Comparison of ENCODE assay signal across 8 cellular contexts in the genomic region with DNA sequence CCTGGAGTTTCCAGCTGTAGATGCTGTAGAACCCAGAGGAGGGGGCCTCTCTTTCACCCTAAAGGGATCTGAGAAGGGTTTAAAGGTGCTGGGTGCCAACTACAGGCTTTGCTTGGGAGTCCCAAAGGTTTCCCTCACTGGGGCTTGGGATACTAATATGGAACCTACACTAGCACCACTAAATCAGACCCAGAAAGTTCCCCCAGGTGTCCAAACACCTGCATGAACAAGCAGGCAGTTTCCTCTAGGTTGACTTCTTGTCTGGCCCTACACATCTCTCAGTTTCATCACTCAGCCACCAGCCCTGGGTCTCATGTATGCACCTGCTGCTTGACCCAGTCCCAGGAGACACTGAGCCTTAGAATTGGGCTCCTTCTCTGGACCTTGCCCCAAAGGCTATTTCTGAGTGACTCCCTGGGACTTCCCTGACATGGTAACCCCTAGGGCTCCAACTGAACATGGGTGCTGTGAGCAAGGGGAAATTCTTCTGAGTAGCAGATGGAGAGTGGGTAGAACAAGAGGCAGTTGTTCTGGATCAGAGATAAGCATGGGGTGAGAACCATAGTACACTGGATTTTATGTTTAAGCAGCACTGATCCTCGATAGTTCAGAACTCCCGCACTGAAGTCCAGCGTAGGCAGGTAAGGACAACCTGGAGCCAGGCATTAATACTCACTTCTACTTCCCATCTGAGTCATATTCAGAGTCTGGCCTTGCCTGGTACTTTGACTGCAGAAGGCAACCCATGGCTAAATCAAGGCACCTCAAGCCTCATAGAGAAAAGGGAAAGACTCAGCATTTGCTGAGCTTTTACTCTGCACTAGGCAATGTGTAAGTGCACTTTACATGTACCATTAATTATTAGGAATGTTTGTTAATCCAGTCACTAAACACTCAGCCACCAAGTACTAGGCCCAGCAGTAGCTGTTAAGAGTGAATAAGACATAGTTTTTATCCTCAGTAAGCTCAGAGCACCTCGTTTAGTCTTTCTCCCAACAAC. TPM values are rescaled to one million over a fixed set of nuclear protein-coding genes. Genes with fewer than 3 reads are reported as not detected.
DNase-seq lines count a peak whose midpoint lies in the region; ATAC-seq lines count a peak whose summit lies in the region.

No MANE protein-coding gene starts in this region.

- no peak overlapping the region for H3K9ac ChIP-seq in mucosa of rectum (ENCODE audit: low read depth in 1 of 2, low read length in 2 of 2)

- H3K36me3 ChIP-seq in mucosa of rectum (ENCODE audit: control insufficient read depth in 2 of 2, insufficient read depth in 2 of 2, low read length in 2 of 2), result peaks cover 17 to 25% of the 10 kb centered on the region in 2 donors

- DNase-seq in T-cell (no peak), T1000 (lab: John Stamatoyannopoulos, UW) (no peak), NCI-H345 treated with DMSO at 0.1 percent for 48 hours (lab: John Stamatoyannopoulos, UW; ENCODE audit: unreplicated experiment) (no peak), NCI-H2081 (lab: John Stamatoyannopoulos, UW) (no peak)
- DNase-seq in activated CD4-positive, alpha-beta T cell treated with anti-CD3 and anti-CD28 coated beads, Interleukin-2, amount 50 U/mL, for 48 hours, result no peak

- ATAC-seq in GM18868 (IDR thresholded peaks at IDR 0.05; ENCODE audit: unreplicated experiment), result peak; percentile 79
- ATAC-seq in HG02678 (IDR thresholded peaks at IDR 0.05; ENCODE audit: unreplicated experiment), result peak; percentile 93
- ATAC-seq in T-cell (replicated peaks in 1 of 4), result no peak

- H3K27ac ChIP-seq in mucosa of rectum (ENCODE audit: low read depth in 2 of 2, low read length in 2 of 2), result peak overlapping the region; percentile 88 to 89

- no peaks in the 10 kb centered on the region for H3K9me3 ChIP-seq in mucosa of rectum (ENCODE audit: control insufficient read depth in 2 of 2, low read length in 2 of 2)

- H3K27me3 Mint-ChIP-seq in T-cell, result no peaks in the 10 kb centered on the region

- no peaks in the 10 kb centered on the region for H3K27me3 ChIP-seq in mucosa of rectum (ENCODE audit: control insufficient read depth in 2 of 2, insufficient read depth in 2 of 2, low read length in 2 of 2)

- H3K36me3 Mint-ChIP-seq in T-cell, result peaks cover 39% of the 10 kb centered on the region

- no peak overlapping the region for H3K4me3 Mint-ChIP-seq in T-cell

- CTCF ChIA-PET in T-cell (lab: Charles Lee), result interaction anchor here (0.9 to 2.3 kb wide), 3 partner anchors 13 to 18 kb away, joined by 4 to 10 read pairs (median 4); no protein-coding TSS in a partner anchor

- H3K9me3 Mint-ChIP-seq in T-cell, result no peaks in the 10 kb centered on the region

- H3K4me3 ChIP-seq in mucosa of rectum (ENCODE audit: low read length in 2 of 2), result no peak overlapping the region

- H3K27ac Mint-ChIP-seq in T-cell, result peak overlapping the region; percentile 5 to 79

- POLR2A ChIA-PET in T-cell (lab: Charles Lee), result no interaction called here

- peaks cover 40 to 49% of the 10 kb centered on the region in 2 donors for H3K4me1 ChIP-seq in mucosa of rectum (ENCODE audit: control insufficient read depth in 2 of 2, insufficient read depth in 2 of 2, low read length in 2 of 2)

- peaks cover 55 to 67% (median 61%) of the 10 kb centered on the region in 3 donors for H3K4me1 Mint-ChIP-seq in T-cell

RNA-seq across cellular contexts. Expression of gene BCL2L1, which starts 16.8 kb away (rescaled TPM):
- 10 to 100 TPM; 26.6 to 33.8 (median 27.7) TPM for total RNA-seq in T-cell

RNA-seq across cellular contexts. Expression of gene TPX2, which starts 33.2 kb away (rescaled TPM):
- 1 to 10 TPM in 4 of 5 donors, under 1 TPM in 1; 0.99 to 3.0 (median 1.4) TPM for total RNA-seq in T-cell

Comparison
In these comparisons a context has a peak if more than half of its experiments do, and no peak if none do; other contexts are left out.
1. ATAC-seq: peak in GM18868 (single experiment) and HG02678 (single experiment); none in T-cell (0 of 4).